In genomic region chr10:92087750-92088395, GRCh38 we compare ENCODE assay signal across 8 cellular contexts.
A peak's percentile ranks its signal among the peaks of the same experiment; 100 is the strongest.
DNase-seq lines count a peak whose midpoint lies in the region; ATAC-seq and TF ChIP-seq lines count a peak whose summit lies in the region.

No MANE protein-coding gene starts in this region.

- ATAC-seq in GM21717 (IDR thresholded peaks at IDR 0.05; ENCODE audit: unreplicated experiment) (peak; percentile 83), IMR-90 (ENCODE audit: low read depth) (peak; percentile 98), PC-3 (peak; percentile 100)

- H2BK120ac ChIP-seq in IMR-90 (ENCODE audit: low read depth, low read length): no peak overlapping the region
- H2BK120ac ChIP-seq in neuronal stem cell (ENCODE audit: low read depth, low read length): no peak overlapping the region

- no peaks in the 10 kb centered on the region for H4K20me1 ChIP-seq in IMR-90 (ENCODE audit: insufficient read depth, low read length)
- no peaks in the 10 kb centered on the region for H4K20me1 ChIP-seq in PC-3 (ENCODE audit: low read length)

- POLR2A ChIA-PET in IMR-90 (lab: Charles Lee; ENCODE audit: unreplicated experiment): no interaction called here
- POLR2A ChIA-PET in PC-3 (lab: Charles Lee; ENCODE audit: unreplicated experiment): no interaction called here

- no peaks in the 10 kb centered on the region for H3K36me3 Mint-ChIP-seq in activated T-cell treated with anti-CD3 and anti-CD28 coated beads, Interleukin-2, amount 50 U/mL, for 24 hours (ENCODE audit: low read depth)
- H3K36me3 Mint-ChIP-seq in type B pancreatic cell: no peaks in the 10 kb centered on the region

- H3K79me1 ChIP-seq in IMR-90 (ENCODE audit: low read depth in 1 of 2, low read length in 2 of 2) (no peaks in the 10 kb centered on the region), neuronal stem cell (ENCODE audit: low read depth, low read length) (no peaks in the 10 kb centered on the region)

- H3K4me3 Mint-ChIP-seq in activated T-cell treated with anti-CD3 and anti-CD28 coated beads, Interleukin-2, amount 50 U/mL, for 24 hours: no peak overlapping the region
- peak overlapping the region; percentile 42 for H3K4me3 Mint-ChIP-seq in type B pancreatic cell

- peak; percentile 96 for TF ChIP-seq CTCF in IMR-90 (conservative IDR thresholded peaks at IDR 0.05; ENCODE audit: low read depth, low read length)
- peak; percentile 89 for TF ChIP-seq CTCF in PC-3 (conservative IDR thresholded peaks at IDR 0.05; ENCODE audit: low read depth, low read length)
- TF ChIP-seq CTCF in type B pancreatic cell (conservative IDR thresholded peaks at IDR 0.05): peak; percentile 87

- no peak overlapping the region for H2BK12ac ChIP-seq in neuronal stem cell (ENCODE audit: low read length)

- no peak overlapping the region for H4K8ac ChIP-seq in IMR-90 (ENCODE audit: low read depth in 2 of 2, low read length in 2 of 2)
- H4K8ac ChIP-seq in neuronal stem cell (ENCODE audit: low read depth, low read length): no peak overlapping the region

- H3K9ac ChIP-seq in IMR-90 (ENCODE audit: low read depth, low read length) (no peak overlapping the region), PC-3 (ENCODE audit: low read length) (no peak overlapping the region), neuronal stem cell (ENCODE audit: low read depth, low read length, poor library complexity) (no peak overlapping the region)

- dilution Hi-C loops in IMR-90 (cut with HindIII; ENCODE audit: low sequenced_read_pairs, unreplicated experiment): no loop called here

- H3F3A ChIP-seq in PC-3 (ENCODE audit: low read length, unreplicated experiment): no peaks in the 10 kb centered on the region

- no CpG with 5 or more reads among the region's 7 CpGs for WGBS in IMR-90 (ENCODE audit: extremely low coverage in 2 of 2, insufficient read length in 1 of 2), 2 experiments
- no CpG with 5 or more reads among the region's 7 CpGs for WGBS in neuronal stem cell (ENCODE audit: extremely low coverage in 2 of 2, insufficient read length in 2 of 2, insufficient replicate concordance in 1 of 2), 2 donors

- in situ Hi-C loops in IMR-90 (cut with MboI; ENCODE audit: low sequenced_read_pairs): loop anchor here (5.0 kb wide), 2 partner anchors 199 to 344 kb away; no protein-coding TSS in a partner anchor

- TF ChIP-seq POLR2A in IMR-90 (IDR thresholded peaks at IDR 0.05; ENCODE audit: low read depth, low read length): peak; percentile 50; the same call in 1 of the 2 replicates

- BruUV-seq in IMR-90 (replicated peaks; lab: Mats Ljungman, UMichigan): no TSS peak
- no TSS peak for BruUV-seq in PC-3 (replicated peaks; lab: Mats Ljungman, UMichigan)

- peaks cover 7% of the 10 kb centered on the region for H3K4me1 Mint-ChIP-seq in activated T-cell treated with anti-CD3 and anti-CD28 coated beads, Interleukin-2, amount 50 U/mL, for 24 hours (ENCODE audit: low read depth)
- peaks cover 6% of the 10 kb centered on the region for H3K4me1 Mint-ChIP-seq in type B pancreatic cell (ENCODE audit: unreplicated experiment)

- H3K27ac ChIP-seq in IMR-90 (ENCODE audit: insufficient read depth, low read length) (no peak overlapping the region), PC-3 (ENCODE audit: low read length) (no peak overlapping the region), neuronal stem cell (replicated peaks; ENCODE audit: low read length) (no peak overlapping the region)

- H2BK20ac ChIP-seq in IMR-90 (ENCODE audit: low read depth, low read length): no peak overlapping the region; the same call in 1 of the 2 replicates

- H2AFZ ChIP-seq in IMR-90 (replicated peaks; ENCODE audit: low read length, poor library complexity): no peak overlapping the region
- peak overlapping the region; percentile 43 for H2AFZ ChIP-seq in PC-3 (ENCODE audit: low read length)
- H2AFZ ChIP-seq in neuronal stem cell (ENCODE audit: low read length): peak overlapping the region; percentile 30

- no peak overlapping the region for H3K27ac Mint-ChIP-seq in activated T-cell treated with anti-CD3 and anti-CD28 coated beads, Interleukin-2, amount 50 U/mL, for 24 hours
- H3K27ac Mint-ChIP-seq in type B pancreatic cell: peak overlapping the region; percentile 10

- no peak overlapping the region for H3K56ac ChIP-seq in IMR-90 (ENCODE audit: extremely low read depth, insufficient read depth, low read length)

- H3K36me3 ChIP-seq in IMR-90 (ENCODE audit: control insufficient read depth, insufficient read depth, low read length): no peaks in the 10 kb centered on the region
- no peaks in the 10 kb centered on the region for H3K36me3 ChIP-seq in PC-3 (ENCODE audit: low read depth, low read length)
- H3K36me3 ChIP-seq in neuronal stem cell (replicated peaks in 1 of 2; ENCODE audit: control insufficient read depth in 2 of 2, insufficient read depth in 2 of 2, low read length in 2 of 2): no peaks in the 10 kb centered on the region

- H3K23ac ChIP-seq in IMR-90 (ENCODE audit: low read depth, low read length) (no peak overlapping the region), neuronal stem cell (ENCODE audit: low read depth, low read length, poor library complexity) (no peak overlapping the region)

- H2BK15ac ChIP-seq in IMR-90 (ENCODE audit: low read depth, low read length): no peak overlapping the region
- H2BK15ac ChIP-seq in neuronal stem cell (ENCODE audit: low read length): no peak overlapping the region

- H3K27me3 ChIP-seq in IMR-90 (ENCODE audit: control insufficient read depth, insufficient read depth, low read length) (no peaks in the 10 kb centered on the region), PC-3 (ENCODE audit: low read length) (no peaks in the 10 kb centered on the region), neuronal stem cell (ENCODE audit: control insufficient read depth in 3 of 3, insufficient read depth in 3 of 3, low read depth in 1 of 3, low read length in 3 of 3) (no peaks in the 10 kb centered on the region)

- no peak overlapping the region for H4K91ac ChIP-seq in IMR-90 (ENCODE audit: insufficient read depth, low read depth, low read length)
- no peak overlapping the region for H4K91ac ChIP-seq in neuronal stem cell (ENCODE audit: low read depth, low read length, poor library complexity)

- peak; percentile 53 for DNase-seq in Daoy (ENCODE audit: low read depth)
- peak; percentile 82 for DNase-seq in IMR-90
- peak; percentile 89 for DNase-seq in PC-3
- peak; percentile 36 for DNase-seq in activated T-cell treated with anti-CD3 and anti-CD28 coated beads, Interleukin-2, amount 50 U/mL, for 24 hours
- peak; percentile 86 for DNase-seq in fibroblast of peridontal ligament (ENCODE audit: extremely low read depth)
- DNase-seq in neuronal stem cell (ENCODE audit: low spot score): peak; percentile 65
- DNase-seq in type B pancreatic cell (ENCODE audit: extremely low spot score, unreplicated experiment): peak; percentile 72

- H2AK9ac ChIP-seq in IMR-90 (replicated peaks; ENCODE audit: low read depth, low read length, poor library complexity): no peak overlapping the region

- H3K4me2 ChIP-seq in IMR-90 (ENCODE audit: low read depth, low read length) (peak overlapping the region; percentile 44; the same call in 1 of the 2 replicates), PC-3 (ENCODE audit: low read length) (peak overlapping the region; percentile 43; the same call in 1 of the 2 replicates), neuronal stem cell (ENCODE audit: insufficient read depth, low read length, poor library complexity, severe bottlenecking) (no peak overlapping the region)

- H3K9me1 ChIP-seq in IMR-90 (ENCODE audit: insufficient read depth, low read length): no peaks in the 10 kb centered on the region

- no peaks in the 10 kb centered on the region for H3K9me3 Mint-ChIP-seq in activated T-cell treated with anti-CD3 and anti-CD28 coated beads, Interleukin-2, amount 50 U/mL, for 24 hours
- no peaks in the 10 kb centered on the region for H3K9me3 Mint-ChIP-seq in type B pancreatic cell

- H3K4me3 ChIP-seq in IMR-90 (ENCODE audit: insufficient read depth, low read depth, low read length) (no peak overlapping the region), PC-3 (ENCODE audit: low read length) (no peak overlapping the region), neuronal stem cell (ENCODE audit: low read length in 2 of 2) (no peak overlapping the region)

- peak; percentile 96 for TF ChIP-seq RAD21 in IMR-90 (IDR thresholded peaks at IDR 0.05; ENCODE audit: low read length)

- CTCF ChIA-PET in IMR-90 (lab: Yijun Ruan, JAX): interaction anchor here (0.6 to 1.3 kb wide), 9 partner anchors 11 to 347 kb away, joined by 3 to 5 read pairs (median 4); no protein-coding TSS in a partner anchor
- CTCF ChIA-PET in PC-3 (lab: Charles Lee): interaction anchor here (0.5 to 1.4 kb wide), 10 partner anchors 13 to 347 kb away, joined by 3 to 20 read pairs (median 6); partner anchors contain the start of genes CPEB3 and MARCHF5

- H4K5ac ChIP-seq in IMR-90 (ENCODE audit: low read depth, low read length): no peak overlapping the region

- no peak overlapping the region for H3K18ac ChIP-seq in IMR-90 (ENCODE audit: low read depth, low read length)
- no peak overlapping the region for H3K18ac ChIP-seq in neuronal stem cell (ENCODE audit: low read length)

- H3K14ac ChIP-seq in IMR-90 (replicated peaks; ENCODE audit: low read depth, low read length): no peak overlapping the region
- H3K14ac ChIP-seq in neuronal stem cell (ENCODE audit: low read length): no peak overlapping the region

- H3K79me2 ChIP-seq in PC-3 (ENCODE audit: low read length): no peaks in the 10 kb centered on the region

- H3K4ac ChIP-seq in IMR-90 (ENCODE audit: low read depth, low read length) (no peak overlapping the region), neuronal stem cell (ENCODE audit: low read length) (no peak overlapping the region)

- no peak overlapping the region for H2AK5ac ChIP-seq in IMR-90 (ENCODE audit: low read depth, low read length)
- H2AK5ac ChIP-seq in neuronal stem cell (ENCODE audit: low read depth, low read length): no peak overlapping the region

- H3K9me2 ChIP-seq in PC-3 (replicated peaks; ENCODE audit: low read length): no peaks in the 10 kb centered on the region

- H2BK5ac ChIP-seq in IMR-90 (ENCODE audit: low read depth, low read length, poor library complexity, severe bottlenecking): no peak overlapping the region
- no peak overlapping the region for H2BK5ac ChIP-seq in neuronal stem cell (ENCODE audit: low read length)

- H3K9me3 ChIP-seq in IMR-90 (ENCODE audit: control insufficient read depth, insufficient read depth, low read length) (no peaks in the 10 kb centered on the region), PC-3 (ENCODE audit: low read length) (no peaks in the 10 kb centered on the region), neuronal stem cell (replicated peaks in 1 of 2; ENCODE audit: control insufficient read depth in 2 of 2, insufficient read depth in 1 of 2, low read depth in 1 of 2, low read length in 2 of 2) (no peaks in the 10 kb centered on the region)

- intact Hi-C loops in IMR-90 (cut with micrococcal nuclease): loop anchor here (1.0 to 10.0 kb wide), 4 partner anchors 154 to 487 kb away; partner anchors contain the start of genes CPEB3, IDE and MARCHF5
- intact Hi-C loops in PC-3 (cut with micrococcal nuclease): loop anchor here (1.0 to 5.0 kb wide), 5 partner anchors 34 to 347 kb away; partner anchors contain the start of genes CPEB3 and MARCHF5

- H3K27me3 Mint-ChIP-seq in activated T-cell treated with anti-CD3 and anti-CD28 coated beads, Interleukin-2, amount 50 U/mL, for 24 hours: no peaks in the 10 kb centered on the region
- H3K27me3 Mint-ChIP-seq in type B pancreatic cell: no peaks in the 10 kb centered on the region

- H3K4me1 ChIP-seq in IMR-90 (ENCODE audit: control insufficient read depth, insufficient read depth, low read length): no peaks in the 10 kb centered on the region
- H3K4me1 ChIP-seq in PC-3 (ENCODE audit: insufficient read depth, low read length): peaks cover 12% of the 10 kb centered on the region
- H3K4me1 ChIP-seq in neuronal stem cell (ENCODE audit: control insufficient read depth in 2 of 2, insufficient read depth in 1 of 2, low read depth in 1 of 2, low read length in 2 of 2): no peaks in the 10 kb centered on the region

Comparison
In these comparisons a context has a peak if more than half of its experiments do, and no peak if none do; other contexts are left out.
1. DNase-seq: peak in every context shown above with its lines; median percentile 89 in PC-3; 86 in fibroblast of peridontal ligament; 82 in IMR-90; 72 in type B pancreatic cell; 65 in neuronal stem cell; 53 in Daoy; 36 in activated T-cell treated with anti-CD3 and anti-CD28 coated beads, Interleukin-2, amount 50 U/mL, for 24 hours.